36 cellular contexts compared by ENCODE assay signal in the genomic region with DNA sequence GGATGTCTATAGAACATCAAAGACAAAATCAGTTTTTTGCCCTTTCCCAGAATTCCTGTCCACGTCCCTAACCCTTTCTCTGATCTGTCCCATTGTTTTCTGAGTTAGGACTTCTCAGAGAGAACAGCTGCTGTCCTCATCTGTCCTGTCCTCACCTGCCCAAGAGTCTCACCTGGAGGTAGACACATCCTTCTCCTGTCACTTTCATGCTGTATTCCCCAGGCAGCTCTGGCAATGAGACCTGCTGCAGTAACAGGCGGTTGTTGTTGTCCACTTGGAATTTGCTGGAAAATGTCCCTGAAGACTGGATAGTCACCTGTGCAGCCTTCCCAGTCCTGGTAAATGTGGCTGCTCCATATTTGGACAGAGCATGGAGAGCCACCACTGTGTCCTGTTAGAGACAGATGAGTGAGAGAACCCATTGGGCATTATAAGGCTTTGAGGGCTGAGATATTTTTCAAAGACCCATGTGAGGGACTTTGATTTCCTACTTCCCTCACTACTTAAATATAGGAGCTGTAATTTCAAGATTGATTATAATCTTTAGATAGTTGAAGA. TPM values are rescaled to one million over a fixed set of nuclear protein-coding genes. Genes with fewer than 3 reads are reported as not detected.
"Had no signal": no experiment of that assay in that cellular context is flagged by ENCODE, and none has a peak within 500 bp of the region (broad histone marks: within the 10 kb centered on the region; RNA-seq: fewer than 3 reads in every experiment).

No MANE protein-coding gene starts in this region.

- H3K27me3 Mint-ChIP-seq: activated CD4-positive, alpha-beta memory T cell treated with anti-CD3 and anti-CD28 coated beads for 36 hours; activated CD4-positive, alpha-beta T cell treated with anti-CD3 and anti-CD28 coated beads for 36 hours; central memory CD8-positive, alpha-beta T cell had no signal

- H3K4me3 ChIP-seq: ascending aorta, breast epithelium, cardiac muscle cell, coronary artery, dorsolateral prefrontal cortex, gastrocnemius medialis, heart left ventricle had no signal

- ATAC-seq: activated CD4-positive, alpha-beta T cell treated with anti-CD3 and anti-CD28 coated beads for 36 hours; activated CD8-positive, alpha-beta memory T cell treated with anti-CD3 and anti-CD28 coated beads, Interleukin-2, amount 10 ng/mL, durations not matched to agents 7 days and 5 days; activated CD8-positive, alpha-beta T cell treated with anti-CD3 and anti-CD28 coated beads, Interleukin-2, amount 10 ng/mL, durations not matched to agents 7 days and 5 days; activated naive CD4-positive, alpha-beta T cell treated with anti-CD3 and anti-CD28 coated beads, Interleukin-2, amount 50 U/mL, for 72 hours; esophagus mucosa; gastrocnemius medialis; T-helper 17 cell had no signal

- H3K36me3 ChIP-seq: cardiac muscle cell had no signal

- H3K4me1 Mint-ChIP-seq: activated CD4-positive, alpha-beta T cell treated with anti-CD3 and anti-CD28 coated beads for 36 hours; activated CD4-positive, alpha-beta T cell treated with anti-CD3 and anti-CD28 coated beads, Interleukin-2, amount 10 ng/mL, durations not matched to agents 24 days and 14 days; activated CD8-positive, alpha-beta memory T cell treated with anti-CD3 and anti-CD28 coated beads, Interleukin-2, amount 10 ng/mL, durations not matched to agents 7 days and 5 days; activated naive CD4-positive, alpha-beta T cell treated with anti-CD3 and anti-CD28 coated beads, Interleukin-2, amount 10 ng/mL, durations not matched to agents 7 days and 5 days; activated naive CD8-positive, alpha-beta T cell treated with anti-CD3 and anti-CD28 coated beads, Interleukin-2, amount 10 ng/mL, durations not matched to agents 7 days and 5 days; brain; endodermal cell had no signal

- H3K27ac ChIP-seq: ascending aorta, breast epithelium, cardiac muscle cell, dorsolateral prefrontal cortex, gastrocnemius medialis had no signal

- H3K4me3 Mint-ChIP-seq: activated CD4-positive, alpha-beta memory T cell treated with anti-CD3 and anti-CD28 coated beads for 36 hours; activated CD4-positive, alpha-beta T cell treated with anti-CD3 and anti-CD28 coated beads for 36 hours; activated CD4-positive, alpha-beta T cell treated with anti-CD3 and anti-CD28 coated beads, Interleukin-2, amount 10 ng/mL, durations not matched to agents 24 days and 14 days; activated CD8-positive, alpha-beta memory T cell treated with anti-CD3 and anti-CD28 coated beads, Interleukin-2, amount 10 ng/mL, durations not matched to agents 7 days and 5 days; activated CD8-positive, alpha-beta T cell treated with anti-CD3 and anti-CD28 coated beads, Interleukin-2, amount 10 ng/mL, durations not matched to agents 7 days and 5 days; activated naive CD4-positive, alpha-beta T cell treated with anti-CD3 and anti-CD28 coated beads, Interleukin-2, amount 10 ng/mL, durations not matched to agents 7 days and 5 days; activated naive CD8-positive, alpha-beta T cell treated with anti-CD3 and anti-CD28 coated beads, Interleukin-2, amount 10 ng/mL, durations not matched to agents 7 days and 5 days; activated T-helper 1 cell treated with anti-CD3 and anti-CD28 coated beads, Interleukin-12 subunit alpha, Interleukin-12 subunit beta, Interleukin-2, Interleukin-4 antibody, amounts not matched to agents 30 ng/mL and 10 ng/mL and 1 ng/mL, durations not matched to agents 14 hours and 24 hours and 36 hours; brain; central memory CD8-positive, alpha-beta T cell; dendritic cell treated with granulocyte-macrophage colony-stimulating factor and Interleukin-4, amounts not matched to agents 40 ng/mL and 50 ng/mL, for 4 days; endodermal cell; T-helper 17 cell; T-helper 2 cell treated with Interferon-gamma antibody and Interleukin-4, amounts not matched to agents 5 μg/mL and 100 μg/mL, for 36 hours had no signal

- H3K9me3 Mint-ChIP-seq: activated CD4-positive, alpha-beta memory T cell treated with anti-CD3 and anti-CD28 coated beads for 36 hours; activated CD4-positive, alpha-beta T cell treated with anti-CD3 and anti-CD28 coated beads, Interleukin-2, amount 10 ng/mL, durations not matched to agents 24 days and 14 days; activated naive CD4-positive, alpha-beta T cell treated with anti-CD3 and anti-CD28 coated beads, Interleukin-2, amount 10 ng/mL, durations not matched to agents 7 days and 5 days; activated naive CD4-positive, alpha-beta T cell treated with anti-CD3 and anti-CD28 coated beads, Interleukin-2, amount 50 U/mL, for 72 hours; activated naive CD8-positive, alpha-beta T cell treated with anti-CD3 and anti-CD28 coated beads, Interleukin-2, amount 10 ng/mL, durations not matched to agents 7 days and 5 days; activated T-helper 1 cell treated with anti-CD3 and anti-CD28 coated beads, Interleukin-12 subunit alpha, Interleukin-12 subunit beta, Interleukin-2, Interleukin-4 antibody, amounts not matched to agents 30 ng/mL and 10 ng/mL and 1 ng/mL, durations not matched to agents 14 hours and 24 hours and 36 hours; brain; central memory CD8-positive, alpha-beta T cell; dendritic cell treated with granulocyte-macrophage colony-stimulating factor and Interleukin-4, amounts not matched to agents 40 ng/mL and 50 ng/mL, for 4 days; endodermal cell; T-helper 2 cell treated with Interferon-gamma antibody and Interleukin-4, amounts not matched to agents 5 μg/mL and 100 μg/mL, for 36 hours had no signal

- H3K9me3 ChIP-seq: ascending aorta, breast epithelium, gastrocnemius medialis, heart left ventricle had no signal

- H3K27ac Mint-ChIP-seq: activated CD4-positive, alpha-beta memory T cell treated with anti-CD3 and anti-CD28 coated beads for 36 hours; activated CD4-positive, alpha-beta T cell treated with anti-CD3 and anti-CD28 coated beads for 36 hours; activated CD4-positive, alpha-beta T cell treated with anti-CD3 and anti-CD28 coated beads, Interleukin-2, amount 10 ng/mL, durations not matched to agents 24 days and 14 days; activated CD8-positive, alpha-beta memory T cell treated with anti-CD3 and anti-CD28 coated beads, Interleukin-2, amount 10 ng/mL, durations not matched to agents 7 days and 5 days; activated CD8-positive, alpha-beta T cell treated with anti-CD3 and anti-CD28 coated beads, Interleukin-2, amount 10 ng/mL, durations not matched to agents 7 days and 5 days; activated naive CD4-positive, alpha-beta T cell treated with anti-CD3 and anti-CD28 coated beads, Interleukin-2, amount 10 ng/mL, durations not matched to agents 7 days and 5 days; activated naive CD4-positive, alpha-beta T cell treated with anti-CD3 and anti-CD28 coated beads, Interleukin-2, amount 50 U/mL, for 72 hours; activated naive CD8-positive, alpha-beta T cell treated with anti-CD3 and anti-CD28 coated beads, Interleukin-2, amount 10 ng/mL, durations not matched to agents 7 days and 5 days; activated T-helper 1 cell treated with anti-CD3 and anti-CD28 coated beads, Interleukin-12 subunit alpha, Interleukin-12 subunit beta, Interleukin-2, Interleukin-4 antibody, amounts not matched to agents 30 ng/mL and 10 ng/mL and 1 ng/mL, durations not matched to agents 14 hours and 24 hours and 36 hours; brain; dendritic cell treated with granulocyte-macrophage colony-stimulating factor and Interleukin-4, amounts not matched to agents 40 ng/mL and 50 ng/mL, for 4 days; endodermal cell; T-helper 17 cell; T-helper 2 cell treated with Interferon-gamma antibody and Interleukin-4, amounts not matched to agents 5 μg/mL and 100 μg/mL, for 36 hours had no signal

- H3K27me3 ChIP-seq: ascending aorta, breast epithelium, cardiac muscle cell, dorsolateral prefrontal cortex, gastrocnemius medialis, heart left ventricle had no signal

- H3K36me3 Mint-ChIP-seq: activated CD8-positive, alpha-beta memory T cell treated with anti-CD3 and anti-CD28 coated beads, Interleukin-2, amount 10 ng/mL, durations not matched to agents 7 days and 5 days; activated naive CD4-positive, alpha-beta T cell treated with anti-CD3 and anti-CD28 coated beads, Interleukin-2, amount 10 ng/mL, durations not matched to agents 7 days and 5 days; activated naive CD4-positive, alpha-beta T cell treated with anti-CD3 and anti-CD28 coated beads, Interleukin-2, amount 50 U/mL, for 72 hours; activated naive CD8-positive, alpha-beta T cell treated with anti-CD3 and anti-CD28 coated beads, Interleukin-2, amount 10 ng/mL, durations not matched to agents 7 days and 5 days; brain had no signal

- DNase-seq: activated CD4-positive, alpha-beta memory T cell treated with anti-CD3 and anti-CD28 coated beads for 36 hours; activated CD4-positive, alpha-beta T cell treated with anti-CD3 and anti-CD28 coated beads for 36 hours; activated CD4-positive, alpha-beta T cell treated with anti-CD3 and anti-CD28 coated beads, Interleukin-2, amount 10 ng/mL, durations not matched to agents 24 days and 14 days; activated CD4-positive, CD25-positive, alpha-beta regulatory T cell; activated CD4-positive, CD25-positive, alpha-beta regulatory T cell treated with anti-CD3 and anti-CD28 coated beads, Interleukin-2, amount 50 U/mL, for 72 hours; activated CD8-positive, alpha-beta memory T cell treated with anti-CD3 and anti-CD28 coated beads, Interleukin-2, amount 10 ng/mL, durations not matched to agents 7 days and 5 days; activated CD8-positive, alpha-beta memory T cell treated with anti-CD3 and anti-CD28 coated beads, Interleukin-2, amount 50 U/mL, for 4 hours; activated CD8-positive, alpha-beta T cell treated with anti-CD3 and anti-CD28 coated beads, Interleukin-2, amount 10 ng/mL, durations not matched to agents 7 days and 5 days; activated gamma-delta T cell; activated naive CD4-positive, alpha-beta T cell; activated naive CD4-positive, alpha-beta T cell treated with anti-CD3 and anti-CD28 coated beads, Interleukin-2, amount 10 ng/mL, durations not matched to agents 7 days and 5 days; activated naive CD8-positive, alpha-beta T cell treated with anti-CD3 and anti-CD28 coated beads, Interleukin-2, amount 10 ng/mL, durations not matched to agents 7 days and 5 days; activated T-cell treated with anti-CD3 and anti-CD28 coated beads, Interleukin-2, amount 50 U/mL, for 1 hour; activated T-cell treated with anti-CD3 and anti-CD28 coated beads, Interleukin-2, amount 50 U/mL, for 48 hours; dorsolateral prefrontal cortex; effector memory CD4-positive, alpha-beta T cell; endodermal cell; foreskin fibroblast; gastrocnemius medialis; glutamatergic neuron; heart left ventricle; T-helper 1 cell; T-helper 17 cell; T1000 had no signal

- H3K4me1 ChIP-seq: ascending aorta, breast epithelium, gastrocnemius medialis had no signal

RNA-seq across cellular contexts. Expression of a gene that starts 43.2 kb away (rescaled TPM):
- total RNA-seq: activated CD4-positive, alpha-beta memory T cell treated with anti-CD3 and anti-CD28 coated beads for 36 hours; activated CD4-positive, alpha-beta T cell treated with anti-CD3 and anti-CD28 coated beads, Interleukin-2, amount 10 ng/mL, durations not matched to agents 24 days and 14 days; activated CD8-positive, alpha-beta memory T cell treated with anti-CD3 and anti-CD28 coated beads for 36 hours; activated CD8-positive, alpha-beta T cell treated with anti-CD3 and anti-CD28 coated beads, Interleukin-2, amount 10 ng/mL, durations not matched to agents 7 days and 5 days; activated T-helper 1 cell treated with anti-CD3 and anti-CD28 coated beads, Interleukin-12 subunit alpha, Interleukin-12 subunit beta, Interleukin-2, Interleukin-4 antibody, amounts not matched to agents 30 ng/mL and 10 ng/mL and 1 ng/mL, durations not matched to agents 14 hours and 24 hours and 36 hours; T-helper 17 cell had no signal
